15 cellular contexts compared by ENCODE assay signal in the genomic region with DNA sequence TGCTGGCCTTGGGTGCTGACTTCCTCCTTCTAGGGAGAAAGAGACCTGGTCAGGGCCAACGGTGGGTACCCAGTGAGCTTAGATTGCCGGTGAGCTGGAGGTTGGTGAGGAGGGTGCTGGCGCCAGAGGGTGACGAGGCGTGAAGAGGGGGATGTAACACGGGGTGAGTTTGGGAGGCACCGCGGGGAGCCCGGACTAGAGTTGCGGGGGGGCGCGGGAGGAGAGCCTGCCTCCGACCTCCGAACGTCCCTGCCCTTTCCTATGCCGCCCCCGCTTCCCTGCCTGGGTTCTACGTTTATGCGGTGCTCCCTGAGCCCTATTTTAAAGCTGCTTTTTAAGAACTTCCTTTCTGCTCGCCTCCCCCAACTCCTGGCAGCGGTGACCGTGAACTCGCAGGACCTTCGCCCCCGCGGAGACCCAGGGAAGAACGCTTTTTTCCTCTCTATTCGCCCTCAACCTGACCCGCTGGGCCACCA. TPM values are rescaled to one million over a fixed set of nuclear protein-coding genes. Genes with fewer than 3 reads are reported as not detected.
DNase-seq lines count a peak whose midpoint lies in the region; ATAC-seq and TF ChIP-seq lines count a peak whose summit lies in the region.
"Had no signal": no experiment of that assay in that cellular context is flagged by ENCODE, and none has a peak within 500 bp of the region (broad histone marks: within the 10 kb centered on the region; RNA-seq: fewer than 3 reads in every experiment).

No MANE protein-coding gene starts in this region.

- no peaks in the 10 kb centered on the region for H3K79me2 ChIP-seq in OCI-LY3 (ENCODE audit: low read length)
- no peaks in the 10 kb centered on the region for H3K79me2 ChIP-seq in fibroblast of lung (ENCODE audit: control insufficient read depth, insufficient read depth, low read length)

- peak overlapping the region; percentile 79 for H3K4me3 ChIP-seq in OCI-LY3 (ENCODE audit: low read length)
- H3K4me3 ChIP-seq in fibroblast of lung (replicated peaks in 1 of 4; ENCODE audit: control extremely low read depth in 1 of 4, insufficient read depth in 1 of 4, low read depth in 3 of 4, low read length in 4 of 4), result no peak overlapping the region
- H3K4me3 ChIP-seq in skeletal muscle satellite cell (ENCODE audit: low read length), result no peak overlapping the region
- H3K4me3 ChIP-seq: MG63, sigmoid colon had no signal

- H3K27ac Mint-ChIP-seq in activated CD4-positive, alpha-beta T cell treated with anti-CD3 and anti-CD28 coated beads, Interleukin-2, amount 10 ng/mL, durations not matched to agents 7 days and 5 days, result peak overlapping the region; percentile 32

- H3K9me3 ChIP-seq in OCI-LY3 (ENCODE audit: insufficient read depth, low read length) (no peaks in the 10 kb centered on the region), fibroblast of lung (ENCODE audit: control insufficient read depth, insufficient read depth, low read depth, low read length) (no peaks in the 10 kb centered on the region), skeletal muscle satellite cell (replicated peaks; ENCODE audit: low read length) (no peaks in the 10 kb centered on the region)
- H3K9me3 ChIP-seq: gastrocnemius medialis, MG63, sigmoid colon had no signal

- H3K27me3 ChIP-seq in OCI-LY3 (ENCODE audit: low read depth, low read length), result peaks cover 3% of the 10 kb centered on the region; the same call in 1 of the 2 replicates
- H3K27me3 ChIP-seq in fibroblast of lung (ENCODE audit: control insufficient read depth, insufficient read depth, low read length), result no peaks in the 10 kb centered on the region
- H3K27me3 ChIP-seq in skeletal muscle satellite cell (ENCODE audit: control insufficient read depth, insufficient read depth, low read length), result peaks cover 21% of the 10 kb centered on the region
- H3K27me3 ChIP-seq: MG63 had no signal

- POLR2A ChIA-PET in activated CD4-positive, alpha-beta T cell treated with anti-CD3 and anti-CD28 coated beads, Interleukin-2, amount 10 ng/mL, durations not matched to agents 7 days and 5 days (lab: Charles Lee), result no interaction called here

- no peak for DNase-seq in activated CD4-positive, alpha-beta T cell treated with anti-CD3 and anti-CD28 coated beads, Interleukin-2, amount 10 ng/mL, durations not matched to agents 7 days and 5 days
- no peak for DNase-seq in activated CD4-positive, alpha-beta T cell treated with anti-CD3 and anti-CD28 coated beads for 4 hours
- DNase-seq in fibroblast of lung (ENCODE audit: low read depth in 2 of 2), result no peak
- DNase-seq in RPMI8226, result no peak
- no peak for DNase-seq in NCI-H2029 (lab: John Stamatoyannopoulos, UW)
- DNase-seq: gastrocnemius medialis, MG63, NCI-H526, sigmoid colon had no signal

- peak overlapping the region; percentile 51 for H3K4me3 Mint-ChIP-seq in activated CD4-positive, alpha-beta T cell treated with anti-CD3 and anti-CD28 coated beads, Interleukin-2, amount 10 ng/mL, durations not matched to agents 7 days and 5 days

- H3K36me3 Mint-ChIP-seq in activated CD4-positive, alpha-beta T cell treated with anti-CD3 and anti-CD28 coated beads, Interleukin-2, amount 10 ng/mL, durations not matched to agents 7 days and 5 days (ENCODE audit: low read depth), result peaks cover 3% of the 10 kb centered on the region

- H4K20me1 ChIP-seq in OCI-LY3 (ENCODE audit: insufficient read depth, low read length), result no peaks in the 10 kb centered on the region
- no peaks in the 10 kb centered on the region for H4K20me1 ChIP-seq in fibroblast of lung (ENCODE audit: control insufficient read depth, extremely low read depth, insufficient read depth, low read length)

- TF ChIP-seq CTCF in OCI-LY3 (IDR thresholded peaks at IDR 0.05; ENCODE audit: low read depth, low read length), result no peak
- no peak for TF ChIP-seq CTCF in fibroblast of lung (conservative IDR thresholded peaks at IDR 0.05 in 1 of 2, IDR thresholded peaks at IDR 0.05 in 1 of 2; ENCODE audit: low read depth in 1 of 2, low read length in 2 of 2)

- H2AFZ ChIP-seq in OCI-LY3 (ENCODE audit: low read depth, low read length) (peak overlapping the region; percentile 97), fibroblast of lung (ENCODE audit: low read length) (no peak overlapping the region)

- H3K27ac ChIP-seq in OCI-LY3 (ENCODE audit: low read length) (no peak overlapping the region), fibroblast of lung (ENCODE audit: insufficient read depth, low read length) (no peak overlapping the region)
- H3K27ac ChIP-seq: gastrocnemius medialis, sigmoid colon had no signal

- ATAC-seq in HG03108 (IDR thresholded peaks at IDR 0.05; ENCODE audit: unreplicated experiment), result no peak
- ATAC-seq: gastrocnemius medialis had no signal

- CTCF ChIA-PET in activated CD4-positive, alpha-beta T cell treated with anti-CD3 and anti-CD28 coated beads, Interleukin-2, amount 10 ng/mL, durations not matched to agents 7 days and 5 days (lab: Charles Lee), result interaction anchor here (1.2 to 1.7 kb wide), 2 partner anchors 13 to 68 kb away, joined by 4 to 5 read pairs; no protein-coding TSS in a partner anchor

- no peaks in the 10 kb centered on the region for H3K36me3 ChIP-seq in OCI-LY3 (replicated peaks; ENCODE audit: low read depth, low read length)
- no peaks in the 10 kb centered on the region for H3K36me3 ChIP-seq in fibroblast of lung (ENCODE audit: control insufficient read depth, insufficient read depth, low read length)
- H3K36me3 ChIP-seq in skeletal muscle satellite cell (ENCODE audit: insufficient read depth, low read length), result no peaks in the 10 kb centered on the region
- H3K36me3 ChIP-seq: gastrocnemius medialis, MG63, sigmoid colon had no signal

- H3K4me1 ChIP-seq in OCI-LY3 (ENCODE audit: low read length), result peaks cover 20% of the 10 kb centered on the region
- H3K4me1 ChIP-seq in fibroblast of lung (ENCODE audit: control insufficient read depth, extremely low read depth, insufficient read depth, low read length), result peaks cover 4% of the 10 kb centered on the region
- H3K4me1 ChIP-seq in skeletal muscle satellite cell (ENCODE audit: control insufficient read depth, insufficient read depth, low read length), result peaks cover 17% of the 10 kb centered on the region

- H3K4me1 Mint-ChIP-seq in activated CD4-positive, alpha-beta T cell treated with anti-CD3 and anti-CD28 coated beads, Interleukin-2, amount 10 ng/mL, durations not matched to agents 7 days and 5 days, result peaks cover 49% of the 10 kb centered on the region

- H3K27me3 Mint-ChIP-seq in activated CD4-positive, alpha-beta T cell treated with anti-CD3 and anti-CD28 coated beads, Interleukin-2, amount 10 ng/mL, durations not matched to agents 7 days and 5 days, result peaks cover 44% of the 10 kb centered on the region

- peak overlapping the region; percentile 72 for H3K4me2 ChIP-seq in OCI-LY3 (ENCODE audit: low read length)
- peak overlapping the region; percentile 8 for H3K4me2 ChIP-seq in fibroblast of lung (ENCODE audit: extremely low read depth, insufficient read depth, low read length)
- H3K4me2 ChIP-seq in skeletal muscle satellite cell (ENCODE audit: low read length), result peak overlapping the region; percentile 66

- H3K9me3 Mint-ChIP-seq in activated CD4-positive, alpha-beta T cell treated with anti-CD3 and anti-CD28 coated beads, Interleukin-2, amount 10 ng/mL, durations not matched to agents 7 days and 5 days, result no peaks in the 10 kb centered on the region

- H3K9ac ChIP-seq in OCI-LY3 (ENCODE audit: low read length), result peak overlapping the region; percentile 69
- H3K9ac ChIP-seq in fibroblast of lung (ENCODE audit: insufficient read depth, low read length), result no peak overlapping the region
- no peak overlapping the region for H3K9ac ChIP-seq in skeletal muscle satellite cell (ENCODE audit: low read depth, low read length)

RNA-seq across cellular contexts. Expression of a gene that starts 18.6 kb away (rescaled TPM):
- not detected for total RNA-seq in activated CD4-positive, alpha-beta T cell treated with anti-CD3 and anti-CD28 coated beads, Interleukin-2, amount 10 ng/mL, durations not matched to agents 7 days and 5 days
- total RNA-seq in fibroblast of lung, result not detected in 2 replicates
- polyA plus RNA-seq in fibroblast of lung, result not detected in 2 replicates
- not detected in 2 replicates for polyA plus RNA-seq in fibroblast of lung (2012)
- not detected in 2 replicates for polyA minus RNA-seq in fibroblast of lung (ENCODE audit: low replicate concordance)
- total RNA-seq in skeletal muscle satellite cell (2012; rRNA removed), result not detected in 2 replicates
- total RNA-seq: activated CD8-positive, alpha-beta memory T cell treated with anti-CD3 and anti-CD28 coated beads for 36 hours; gastrocnemius medialis; mucosa of gallbladder; sigmoid colon; SK-MEL-5 had no signal
- polyA plus RNA-seq: sigmoid colon had no signal

RNA-seq across cellular contexts. Expression of a gene that starts 31.7 kb away (rescaled TPM):
- total RNA-seq in activated CD4-positive, alpha-beta T cell treated with anti-CD3 and anti-CD28 coated beads, Interleukin-2, amount 10 ng/mL, durations not matched to agents 7 days and 5 days, result not detected
- not detected in 2 replicates for total RNA-seq in fibroblast of lung
- not detected in 2 replicates for polyA plus RNA-seq in fibroblast of lung
- polyA plus RNA-seq in fibroblast of lung (2012), result not detected in 2 replicates
- polyA minus RNA-seq in fibroblast of lung (ENCODE audit: low replicate concordance), result not detected in 2 replicates
- total RNA-seq in skeletal muscle satellite cell (2012; rRNA removed), result not detected in 2 replicates
- total RNA-seq: activated CD8-positive, alpha-beta memory T cell treated with anti-CD3 and anti-CD28 coated beads for 36 hours; gastrocnemius medialis; mucosa of gallbladder; sigmoid colon; SK-MEL-5 had no signal
- polyA plus RNA-seq: sigmoid colon had no signal

RNA-seq across cellular contexts. Expression of a gene that starts 35.1 kb away (rescaled TPM):
- total RNA-seq in activated CD4-positive, alpha-beta T cell treated with anti-CD3 and anti-CD28 coated beads, Interleukin-2, amount 10 ng/mL, durations not matched to agents 7 days and 5 days, result not detected
- total RNA-seq in fibroblast of lung, result not detected in 2 replicates
- not detected in 2 replicates for polyA plus RNA-seq in fibroblast of lung
- polyA plus RNA-seq in fibroblast of lung (2012), result not detected in 2 replicates
- not detected in 2 replicates for polyA minus RNA-seq in fibroblast of lung (ENCODE audit: low replicate concordance)
- not detected in 2 replicates for total RNA-seq in skeletal muscle satellite cell (2012; rRNA removed)
- total RNA-seq: activated CD8-positive, alpha-beta memory T cell treated with anti-CD3 and anti-CD28 coated beads for 36 hours; gastrocnemius medialis; mucosa of gallbladder; sigmoid colon had no signal
- polyA plus RNA-seq: sigmoid colon had no signal

Comparison
In these comparisons a context has a peak if more than half of its experiments do, and no peak if none do; other contexts are left out.
1. H3K4me2 ChIP-seq: peak in every context shown above with its lines; median percentile 72 in OCI-LY3; 66 in skeletal muscle satellite cell; 8 in fibroblast of lung.